8 cellular contexts compared by ENCODE assay signal in the genomic region with DNA sequence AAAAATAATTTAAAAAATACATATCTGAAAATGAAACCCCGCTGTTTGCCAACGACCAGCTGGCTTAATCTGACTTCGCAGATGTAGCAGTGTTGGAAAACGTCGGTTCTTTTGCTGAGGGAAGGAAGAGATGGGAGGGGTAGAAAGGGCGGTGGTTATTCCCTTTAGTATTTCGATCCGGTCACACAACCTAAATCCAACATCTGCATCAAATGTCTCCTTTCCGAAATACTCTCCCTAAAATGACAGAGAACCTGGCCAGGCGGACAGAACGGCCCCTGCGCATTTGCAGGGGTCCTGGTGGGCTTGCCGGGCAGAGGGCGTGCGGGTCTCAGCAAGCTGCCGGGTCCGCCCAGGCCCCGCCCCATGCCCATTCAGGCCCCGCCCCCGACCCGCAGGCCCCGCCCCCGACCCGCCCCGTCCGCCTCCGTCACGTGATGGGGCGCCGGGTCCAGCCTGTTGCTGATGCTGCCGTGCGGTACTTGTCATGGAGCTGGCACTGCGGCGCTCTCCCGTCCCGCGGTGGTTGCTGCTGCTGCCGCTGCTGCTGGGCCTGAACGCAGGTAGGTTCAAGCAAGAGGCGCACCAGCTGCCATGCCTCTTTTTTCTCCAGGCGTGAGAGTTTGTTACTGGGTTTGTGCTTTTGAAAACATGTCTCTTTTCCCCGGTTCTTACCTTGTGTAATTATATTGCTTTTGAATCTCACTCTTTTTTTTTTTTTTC. TPM values are rescaled to one million over a fixed set of nuclear protein-coding genes. Genes with fewer than 3 reads are reported as not detected.
DNase-seq lines count a peak whose midpoint lies in the region; ATAC-seq and TF ChIP-seq lines count a peak whose summit lies in the region.

TSS of gene SCPEP1 (plus strand) at position 459 of the 723 bp plus-strand sequence. CDS start at position 488, 29 bp downstream.

- no peaks in the 10 kb centered on the region for H3K4me1 ChIP-seq in A673 (ENCODE audit: insufficient read depth, low read length, poor library complexity, severe bottlenecking)

- DNase-seq in A673 (ENCODE audit: low spot score), result peak; percentile 81
- DNase-seq in NCI-H345 (lab: John Stamatoyannopoulos, UW), result peak; percentile 90
- DNase-seq in activated CD4-positive, alpha-beta T cell treated with anti-CD3 and anti-CD28 coated beads for 1 hour, result peak; percentile 74
- peak; percentile 95 for DNase-seq in chondrocyte (ENCODE audit: low spot score)
- DNase-seq in kidney tubule cell (ENCODE audit: low spot score), result peak; percentile 84
- DNase-seq in stimulated activated CD4-positive, alpha-beta T cell treated with anti-CD3 and anti-CD28 coated beads, Interleukin-1b, Interleukin-23, amount 100 ng/mL, for 1 hour (ENCODE audit: low read depth in 2 of 2), result peak; percentile 62 to 68

- peak within 1 kb of the TSS; percentile 93 for H3K27ac Mint-ChIP-seq in chondrocyte (ENCODE audit: unreplicated experiment)

- no peaks in the 10 kb centered on the region for H3K36me3 ChIP-seq in A673 (ENCODE audit: insufficient read depth, low read length, poor library complexity, severe bottlenecking)

- intact Hi-C loops in A673 (cut with micrococcal nuclease; ENCODE audit: unreplicated experiment), result no loop called here

- H3K4me3 ChIP-seq in A673 (ENCODE audit: low read depth, low read length, poor library complexity, severe bottlenecking), result peak within 1 kb of the TSS; percentile 51

- no peaks in the 10 kb centered on the region for H3K36me3 Mint-ChIP-seq in chondrocyte (ENCODE audit: low read depth)

- H3K9me3 ChIP-seq in A673 (ENCODE audit: low read depth, low read length, poor library complexity, severe bottlenecking), result no peaks in the 10 kb centered on the region

- no peak within 1 kb of the TSS for H3K27ac ChIP-seq in A673 (ENCODE audit: low read depth, low read length, poor library complexity, severe bottlenecking)

- H3K27me3 ChIP-seq in A673 (replicated peaks; ENCODE audit: insufficient read depth, low read depth, low read length, poor library complexity), result no peaks in the 10 kb centered on the region

- CTCF ChIA-PET in A673 (lab: Charles Lee), result interaction anchor here (0.7 to 1.1 kb wide), 3 partner anchors 13 to 30 kb away, joined by 5 to 9 read pairs (median 6); partner anchors contain the start of gene COIL

- no peaks in the 10 kb centered on the region for H3K27me3 Mint-ChIP-seq in chondrocyte (ENCODE audit: low read depth)

- POLR2A ChIA-PET in A673 (lab: Charles Lee; ENCODE audit: low non-redundant PET), result no interaction called here

- H3K4me1 Mint-ChIP-seq in chondrocyte (ENCODE audit: low read depth), result peaks cover 22% of the 10 kb centered on the region

- TF ChIP-seq CTCF in A673 (conservative IDR thresholded peaks at IDR 0.05; ENCODE audit: low read depth, low read length) (no peak), chondrocyte (IDR thresholded peaks at IDR 0.05) (no peak)

- peak within 1 kb of the TSS; percentile 91 for H3K4me3 Mint-ChIP-seq in chondrocyte (ENCODE audit: unreplicated experiment)

- no peaks in the 10 kb centered on the region for H3K9me3 Mint-ChIP-seq in chondrocyte (ENCODE audit: low read depth)

- ATAC-seq in GM18868 (IDR thresholded peaks at IDR 0.05; ENCODE audit: unreplicated experiment), result peak; percentile 69
- ATAC-seq in HG03139 (IDR thresholded peaks at IDR 0.05; ENCODE audit: unreplicated experiment), result peak; percentile 63

- BruUV-seq in A673 (replicated peaks; lab: Mats Ljungman, UMichigan), result no TSS peak

RNA-seq across cellular contexts. Expression of gene SCPEP1, which starts in this region (rescaled TPM):
- total RNA-seq in A673 (2021) (31.8 and 40.1 TPM in 2 replicates), chondrocyte (44.3 to 67.0 TPM (median 50.8 TPM) in 3 replicates)
